Comparison of ENCODE assay signal across 8 cellular contexts in genomic region chr6:163415620-163416379, GRCh38. TPM values are rescaled to one million over a fixed set of nuclear protein-coding genes. Genes with fewer than 3 reads are reported as not detected.
DNase-seq lines count a peak whose midpoint lies in the region; ATAC-seq, FAIRE-seq and TF ChIP-seq lines count a peak whose summit lies in the region.

No MANE protein-coding gene starts in this region.

- peaks cover 46 to 54% (median 54%) of the 10 kb centered on the region in 3 donors for H3K4me1 Mint-ChIP-seq in T-cell

- POLR2A ChIA-PET in T-cell (lab: Charles Lee), result interaction anchor here (0.5 to 1.0 kb wide), 5 partner anchors 10 to 155 kb away, joined by 4 to 9 read pairs (median 7); no protein-coding TSS in a partner anchor

- TF ChIP-seq CTCF in breast epithelium (IDR thresholded peaks at IDR 0.05) (no peak), kidney (IDR thresholded peaks at IDR 0.05; ENCODE audit: borderline replicate concordance, extremely low read depth, insufficient read depth) (no peak)

- H3K9me3 ChIP-seq in breast epithelium, result no peaks in the 10 kb centered on the region
- no peaks in the 10 kb centered on the region for H3K9me3 ChIP-seq in kidney (ENCODE audit: control insufficient read depth in 1 of 2, low read length in 2 of 2)

- H3K4me1 ChIP-seq in breast epithelium (peaks cover 0 to 6% of the 10 kb centered on the region in 2 donors), kidney (ENCODE audit: control insufficient read depth in 1 of 2, insufficient read depth in 1 of 2, low read depth in 1 of 2, low read length in 2 of 2) (peaks cover 9 to 11% of the 10 kb centered on the region in 2 donors)

- no peak for TF ChIP-seq POLR2A in breast epithelium (IDR thresholded peaks at IDR 0.05)

- no peaks in the 10 kb centered on the region for H3K9me3 Mint-ChIP-seq in T-cell

- no peaks in the 10 kb centered on the region for H3K27me3 Mint-ChIP-seq in T-cell

- no peaks in the 10 kb centered on the region for H3K36me3 Mint-ChIP-seq in T-cell

- ATAC-seq in HG03354 (IDR thresholded peaks at IDR 0.05; ENCODE audit: poor library complexity, severe bottlenecking, unreplicated experiment), result peak; percentile 1
- ATAC-seq in T-cell (replicated peaks in 1 of 4), result no peak

- H3K27ac Mint-ChIP-seq in T-cell, result peak overlapping the region; percentile 83 to 89

- H3K27ac ChIP-seq in breast epithelium, result peak overlapping the region; percentile 99 to 100
- peak overlapping the region; percentile 97 to 98 for H3K27ac ChIP-seq in kidney (ENCODE audit: low read depth in 2 of 2, low read length in 2 of 2)

- CTCF ChIA-PET in T-cell (lab: Charles Lee), result interaction anchor here (0.5 to 2.6 kb wide), 9 partner anchors 10 to 679 kb away, joined by 3 to 12 read pairs (median 5); no protein-coding TSS in a partner anchor

- DNase-seq in GDM1 (lab: John Stamatoyannopoulos, UW) (peak; percentile 16), T-cell (peak in 24 of 34 experiments; percentile 6 to 42 (median 21)), breast epithelium (ENCODE audit: low spot score in 2 of 2) (no peak), kidney (peak; percentile 82), NCI-H524 treated with DMSO at 0.1 percent for 48 hours (lab: John Stamatoyannopoulos, UW) (no peak), cerebellar nuclear complex (lab: John Stamatoyannopoulos, UW) (no peak)
- DNase-seq in stimulated activated CD4-positive, alpha-beta T cell treated with anti-CD3 and anti-CD28 coated beads, Interleukin-4, amount 100 ng/mL, for 4 hours, result peak; percentile 18 to 24

- H3K4me3 ChIP-seq in breast epithelium (peak overlapping the region; percentile 95 to 99 (median 97)), kidney (ENCODE audit: low read length in 2 of 2) (peak overlapping the region; percentile 75 to 97)

- H3K36me3 ChIP-seq in breast epithelium (no peaks in the 10 kb centered on the region), kidney (ENCODE audit: control insufficient read depth in 1 of 2, insufficient read depth in 2 of 2, low read length in 2 of 2) (no peaks in the 10 kb centered on the region)

- no peak for FAIRE-seq in kidney (lab: Jason Lieb, UNC)

- H3K4me3 Mint-ChIP-seq in T-cell, result peak overlapping the region; percentile 79 to 89 (median 86)

- H3K27me3 ChIP-seq in breast epithelium, result no peaks in the 10 kb centered on the region

- H3K9ac ChIP-seq in kidney (ENCODE audit: low read length in 2 of 2), result peak overlapping the region; percentile 70 to 99

- intact Hi-C loops in breast epithelium (cut with DNase I; ENCODE audit: low total_unique reads) (loop anchor here (10.0 kb wide), 1 partner anchor 231 kb away; no protein-coding TSS in a partner anchor), kidney (cut with DNase I) (no loop called here)

RNA-seq across cellular contexts. Expression of gene QKI, which starts 1.3 kb away (rescaled TPM):
- total RNA-seq in T-cell (10 to 100 TPM; 50.2 to 84.3 (median 52.2) TPM), breast epithelium (100 to 1,000 TPM; 158 to 304 (median 172) TPM), kidney (121 TPM)
- polyA plus RNA-seq in kidney (ENCODE audit: insufficient read depth, low read depth, low replicate concordance), result 17.6 TPM

Comparison
In these comparisons a context has a peak if more than half of its experiments do, and no peak if none do; other contexts are left out.
1. DNase-seq: peak in GDM1 (single experiment), T-cell (24 of 34), kidney (single experiment) and stimulated activated CD4-positive, alpha-beta T cell treated with anti-CD3 and anti-CD28 coated beads, Interleukin-4, amount 100 ng/mL, for 4 hours (2 of 2); none in breast epithelium (0 of 2), NCI-H524 treated with DMSO at 0.1 percent for 48 hours (single experiment) and cerebellar nuclear complex (0 of 2).